ENCODE assay signal across 18 cellular contexts in the genomic region with DNA sequence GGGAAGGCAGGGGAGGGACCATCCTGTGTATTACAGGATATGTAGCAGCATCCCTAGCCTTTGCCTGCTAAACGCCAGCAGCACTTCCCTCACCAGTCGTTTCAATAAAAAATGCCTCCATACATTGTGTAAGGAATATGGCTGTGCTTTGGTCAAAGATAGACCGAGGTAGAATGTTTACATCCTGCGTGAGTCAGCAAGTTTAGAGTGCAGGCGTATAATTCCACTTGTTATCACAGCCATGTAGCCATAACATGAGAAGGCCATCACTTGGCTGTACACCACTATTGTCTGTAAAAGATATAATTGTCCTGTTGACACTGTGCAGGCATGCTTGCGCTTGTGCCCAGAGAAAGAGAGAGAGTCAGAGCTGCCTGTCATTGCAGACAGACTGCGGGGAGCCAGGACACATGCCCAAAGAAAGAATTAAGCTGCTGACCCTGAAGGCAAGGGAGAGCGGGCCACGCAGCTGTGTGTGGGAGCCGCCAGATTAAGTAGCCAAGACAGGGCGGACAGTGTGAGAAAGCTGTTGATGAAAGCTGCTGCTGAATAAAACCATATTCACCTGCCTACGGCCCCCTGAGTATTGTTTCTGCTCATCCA.
A peak's percentile ranks its signal among the peaks of the same experiment; 100 is the strongest.
DNase-seq lines count a peak whose midpoint lies in the region; ATAC-seq, FAIRE-seq and TF ChIP-seq lines count a peak whose summit lies in the region.
"Had no signal": no experiment of that assay in that cellular context is flagged by ENCODE, and none has a peak within 500 bp of the region (broad histone marks: within the 10 kb centered on the region; RNA-seq: fewer than 3 reads in every experiment).

No MANE protein-coding gene starts in this region.

- H3K79me2 ChIP-seq in HepG2 (ENCODE audit: insufficient read depth, low read length), result no peaks in the 10 kb centered on the region

- H4K20me1 ChIP-seq in HepG2 (ENCODE audit: insufficient read depth, low read length), result no peaks in the 10 kb centered on the region

- no peaks in the 10 kb centered on the region for H3K36me3 ChIP-seq in HepG2 (replicated peaks in 1 of 2; ENCODE audit: control insufficient read depth in 1 of 2, insufficient read depth in 2 of 2, low read length in 2 of 2)
- no peaks in the 10 kb centered on the region for H3K36me3 ChIP-seq in right lobe of liver
- H3K36me3 ChIP-seq in esophagus muscularis mucosa, result peaks cover 0 to 5% (median 0%) of the 10 kb centered on the region in 4 donors
- H3K36me3 ChIP-seq in neuron (ENCODE audit: insufficient read depth, low read length), result no peaks in the 10 kb centered on the region
- H3K36me3 ChIP-seq: gastroesophageal sphincter, SJCRH30 had no signal

- H3K9me3 ChIP-seq in HepG2 (ENCODE audit: low read length), result no peaks in the 10 kb centered on the region
- H3K9me3 ChIP-seq in right lobe of liver, result no peaks in the 10 kb centered on the region
- H3K9me3 ChIP-seq in esophagus muscularis mucosa, result peaks cover 0 to 3% (median 0%) of the 10 kb centered on the region in 4 donors
- H3K9me3 ChIP-seq in neuron (ENCODE audit: low read length), result peaks cover 2% of the 10 kb centered on the region
- H3K9me3 ChIP-seq: gastroesophageal sphincter, SJCRH30 had no signal

- no TSS peak for BruUV-seq in HepG2 (replicated peaks; lab: Mats Ljungman, UMichigan)

- CTCF ChIA-PET in HepG2 (lab: Yijun Ruan, JAX; ENCODE audit: low intra/inter-chr PET ratio, low total read pairs), result no interaction called here

- H3K4me3 ChIP-seq in HepG2 (replicated peaks in 1 of 3; ENCODE audit: insufficient read depth in 1 of 3, low read depth in 2 of 3, low read length in 3 of 3) (no peak overlapping the region), right lobe of liver (no peak overlapping the region), esophagus muscularis mucosa (no peak overlapping the region), neuron (ENCODE audit: low read length) (no peak overlapping the region)
- H3K4me3 ChIP-seq: gastroesophageal sphincter, SJCRH30 had no signal

- no peak for TF ChIP-seq CTCF in HepG2 (CRISPR knock-in tag; IDR thresholded peaks at IDR 0.05)
- no peak for TF ChIP-seq CTCF in right lobe of liver (IDR thresholded peaks at IDR 0.05)
- TF ChIP-seq CTCF in esophagus muscularis mucosa (IDR thresholded peaks at IDR 0.05), result no peak

- no peak for FAIRE-seq in HepG2 (lab: Jason Lieb, UNC)
- FAIRE-seq: bronchial epithelial cell, G401.6, GM12892, H54 had no signal

- intact Hi-C loops in HepG2 (cut with micrococcal nuclease; ENCODE audit: unreplicated experiment) (no loop called here), right lobe of liver (cut with DNase I) (no loop called here), esophagus muscularis mucosa (cut with DNase I) (no loop called here)

- TF ChIP-seq POLR2A in HepG2 (IDR thresholded peaks at IDR 0.05; ENCODE audit: insufficient read depth in 1 of 2, low read depth in 2 of 2, low read length in 2 of 2) (no peak), right lobe of liver (IDR thresholded peaks at IDR 0.05) (no peak), esophagus muscularis mucosa (IDR thresholded peaks at IDR 0.05; ENCODE audit: low read depth) (no peak)

- POLR2A ChIA-PET in HepG2 (lab: Yijun Ruan, JAX), result no interaction called here

- DNase-seq in HepG2 (ENCODE audit: low spot score), result no peak
- DNase-seq in right lobe of liver, result no peak
- DNase-seq in esophagus muscularis mucosa (ENCODE audit: extremely low spot score), result peak; percentile 75
- DNase-seq in central memory CD4-positive, alpha-beta T cell, result no peak
- DNase-seq in activated T-cell treated with anti-CD3 and anti-CD28 coated beads, Interleukin-2, amount 50 U/mL, for 1 hour, result no peak
- DNase-seq in effector CD8-positive, alpha-beta T cell (lab: John Stamatoyannopoulos, UW), result no peak
- no peak for DNase-seq in activated CD4-positive, alpha-beta T cell treated with anti-CD3 and anti-CD28 coated beads for 1 hour
- DNase-seq: activated CD4-positive, alpha-beta T cell treated with anti-CD3 and anti-CD28 coated beads, Interleukin-2, amount 50 U/mL, for 1 hour; MM.1S; nucleus accumbens; SJCRH30; stimulated activated CD4-positive, alpha-beta T cell treated with anti-CD3 and anti-CD28 coated beads, Interleukin-12 subunit alpha, Interleukin-12 subunit beta, amount 100 ng/mL, for 4 hours had no signal

- in situ Hi-C loops in HepG2 (cut with HindIII; ENCODE audit: extremely low pct_ligation_motif_present, low pct_unique_long_range_greater_than_20kb), result no loop called here

- WGBS in HepG2 (ENCODE audit: low lambda C conversion rate), result 61% methylated on average over 11 of the region's 12 CpGs
- WGBS in right lobe of liver (ENCODE audit: insufficient coverage, low coverage, low lambda C conversion rate, missing lambda C conversion rate), result 93% methylated on average over 8 of the region's 12 CpGs
- 67% methylated on average over 10 of the region's 12 CpGs for WGBS in esophagus muscularis mucosa

- TF ChIP-seq RAD21 in HepG2 (CRISPR knock-in tag; IDR thresholded peaks at IDR 0.05), result no peak

- H3K27ac ChIP-seq in HepG2 (ENCODE audit: extremely low read length, insufficient read depth, low read length) (no peak overlapping the region), right lobe of liver (no peak overlapping the region), esophagus muscularis mucosa (replicated peaks in 1 of 4) (no peak overlapping the region)
- H3K27ac ChIP-seq: gastroesophageal sphincter, SJCRH30 had no signal

- H2AFZ ChIP-seq in HepG2 (ENCODE audit: low read length) (no peak overlapping the region), neuron (ENCODE audit: low read depth, low read length) (peak overlapping the region; percentile 4)

- no peak overlapping the region for H3K9ac ChIP-seq in HepG2 (ENCODE audit: insufficient read depth, low read depth, low read length)

- H3K4me1 ChIP-seq in HepG2 (ENCODE audit: insufficient read depth, low read length), result no peaks in the 10 kb centered on the region
- peaks cover 0 to 3% (median 0%) of the 10 kb centered on the region in 4 donors for H3K4me1 ChIP-seq in right lobe of liver
- H3K4me1 ChIP-seq in esophagus muscularis mucosa, result peaks cover 0 to 9% (median 3%) of the 10 kb centered on the region in 4 donors
- H3K4me1 ChIP-seq in neuron (ENCODE audit: insufficient read depth, low read length), result peaks cover 20% of the 10 kb centered on the region
- H3K4me1 ChIP-seq: gastroesophageal sphincter, SJCRH30 had no signal

- H3K27me3 ChIP-seq in HepG2 (ENCODE audit: control insufficient read depth in 1 of 2, insufficient read depth in 2 of 2, low read length in 2 of 2) (no peaks in the 10 kb centered on the region), right lobe of liver (no peaks in the 10 kb centered on the region), esophagus muscularis mucosa (no peaks in the 10 kb centered on the region), neuron (ENCODE audit: insufficient read depth, low read length) (no peaks in the 10 kb centered on the region)
- H3K27me3 ChIP-seq: gastroesophageal sphincter, SJCRH30 had no signal

- ATAC-seq in HepG2 (no peak), right lobe of liver (no peak)
- ATAC-seq: gastroesophageal sphincter had no signal

- H3K4me2 ChIP-seq in HepG2 (ENCODE audit: low read depth, low read length), result no peak overlapping the region

- TF ChIP-seq EP300 in HepG2 (IDR thresholded peaks at IDR 0.05; ENCODE audit: low read depth in 2 of 2, low read length in 2 of 2) (no peak), HepG2 (CRISPR knock-in tag; IDR thresholded peaks at IDR 0.05; ENCODE audit: borderline replicate concordance) (no peak), esophagus muscularis mucosa (IDR thresholded peaks at IDR 0.05) (no peak)

TF ChIP-seq in HepG2, 621 proteins besides CTCF, POLR2A, EP300 and RAD21:
- TF ChIP-seq FOXP1 (IDR thresholded peaks at IDR 0.05) (no peak), FOXP1 (CRISPR knock-in tag; IDR thresholded peaks at IDR 0.05) (no peak), ZNF550 (CRISPR knock-in tag; IDR thresholded peaks at IDR 0.05; ENCODE audit: borderline replicate concordance) (no peak), NFE2L2 (IDR thresholded peaks at IDR 0.05; ENCODE audit: low read length) (peak; percentile 38; the same call in 1 of the 2 replicates), ZNF761 (CRISPR knock-in tag; conservative IDR thresholded peaks at IDR 0.05) (no peak)
- TF ChIP-seq, protein P1, sequence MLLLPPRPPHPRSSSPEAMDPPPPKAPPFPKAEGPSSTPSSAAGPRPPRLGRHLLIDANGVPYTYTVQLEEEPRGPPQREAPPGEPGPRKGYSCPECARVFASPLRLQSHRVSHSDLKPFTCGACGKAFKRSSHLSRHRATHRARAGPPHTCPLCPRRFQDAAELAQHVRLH (CRISPR knock-in tag; IDR thresholded peaks at IDR 0.05; ENCODE audit: borderline replicate concordance, low read depth), result no peak
- TF ChIP-seq, protein P2, sequence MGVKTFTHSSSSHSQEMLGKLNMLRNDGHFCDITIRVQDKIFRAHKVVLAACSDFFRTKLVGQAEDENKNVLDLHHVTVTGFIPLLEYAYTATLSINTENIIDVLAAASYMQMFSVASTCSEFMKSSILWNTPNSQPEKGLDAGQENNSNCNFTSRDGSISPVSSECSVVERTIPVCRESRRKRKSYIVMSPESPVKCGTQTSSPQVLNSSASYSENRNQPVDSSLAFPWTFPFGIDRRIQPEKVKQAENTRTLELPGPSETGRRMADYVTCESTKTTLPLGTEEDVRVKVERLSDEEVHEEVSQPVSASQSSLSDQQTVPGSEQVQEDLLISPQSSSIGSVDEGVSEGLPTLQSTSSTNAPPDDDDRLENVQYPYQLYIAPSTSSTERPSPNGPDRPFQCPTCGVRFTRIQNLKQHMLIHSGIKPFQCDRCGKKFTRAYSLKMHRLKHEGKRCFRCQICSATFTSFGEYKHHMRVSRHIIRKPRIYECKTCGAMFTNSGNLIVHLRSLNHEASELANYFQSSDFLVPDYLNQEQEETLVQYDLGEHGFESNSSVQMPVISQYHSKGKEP (CRISPR knock-in tag; IDR thresholded peaks at IDR 0.05), result no peak
